Comparison of ENCODE assay signal across 9 cellular contexts in the genomic region with DNA sequence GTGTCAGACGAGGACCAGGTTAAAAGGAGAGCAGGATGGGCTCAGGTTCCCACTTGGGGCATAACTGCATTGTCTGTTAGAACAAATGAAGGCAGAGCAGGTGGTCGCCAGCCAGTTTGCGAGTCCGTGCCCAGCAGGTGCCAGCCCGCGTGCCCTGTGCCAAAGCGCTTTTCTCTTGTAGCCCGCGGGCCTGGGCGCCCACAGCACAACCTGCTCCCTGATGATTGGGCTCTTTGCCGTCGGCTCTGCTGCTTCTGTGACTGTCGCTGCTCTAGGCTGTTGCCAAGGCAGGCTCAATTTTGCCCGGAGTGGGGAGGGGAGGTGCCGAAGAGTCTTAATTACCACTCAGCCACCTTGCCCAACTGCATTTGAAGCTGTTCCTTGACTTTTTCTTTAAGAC. TPM values are rescaled to one million over a fixed set of nuclear protein-coding genes. Genes with fewer than 3 reads are reported as not detected.
DNase-seq lines count a peak whose midpoint lies in the region; ATAC-seq and TF ChIP-seq lines count a peak whose summit lies in the region.
"Had no signal": no experiment of that assay in that cellular context is flagged by ENCODE, and none has a peak within 500 bp of the region (broad histone marks: within the 10 kb centered on the region; RNA-seq: fewer than 3 reads in every experiment).

No MANE protein-coding gene starts in this region.

- H3K36me3 ChIP-seq in duodenal mucosa (ENCODE audit: control insufficient read depth in 1 of 2, insufficient read depth in 2 of 2, low read length in 2 of 2) (peaks cover 14 to 17% of the 10 kb centered on the region in 2 donors), psoas muscle (ENCODE audit: insufficient read depth in 1 of 2, low read depth in 1 of 2) (peaks cover 0 to 41% of the 10 kb centered on the region in 2 donors), GM23338 (ENCODE audit: insufficient read depth) (peaks cover 21% of the 10 kb centered on the region)

- no peaks in the 10 kb centered on the region for H3K9me3 ChIP-seq in duodenal mucosa (ENCODE audit: control insufficient read depth in 1 of 2, low read length in 2 of 2)
- no peaks in the 10 kb centered on the region for H3K9me3 ChIP-seq in psoas muscle

- no peaks in the 10 kb centered on the region for H3K9me2 ChIP-seq in GM23338 (ENCODE audit: insufficient read depth)

- H3K27me3 ChIP-seq in duodenal mucosa (ENCODE audit: control insufficient read depth in 1 of 2, insufficient read depth in 2 of 2, low read length in 2 of 2) (no peaks in the 10 kb centered on the region), psoas muscle (ENCODE audit: insufficient read depth in 3 of 3, low read length in 2 of 3) (no peaks in the 10 kb centered on the region), GM23338 (ENCODE audit: insufficient read depth) (no peaks in the 10 kb centered on the region)

- intact Hi-C loops in psoas muscle (cut with DNase I) = no loop called here

- no peak overlapping the region; the same call in 1 of the 2 replicates for H3K27ac Mint-ChIP-seq in GM23338
- H3K27ac Mint-ChIP-seq in activated CD8-positive, alpha-beta memory T cell treated with anti-CD3 and anti-CD28 coated beads, Interleukin-2, amount 10 ng/mL, durations not matched to agents 7 days and 5 days = no peak overlapping the region

- no peak overlapping the region for H3K9ac ChIP-seq in duodenal mucosa (ENCODE audit: low read depth in 1 of 2, low read length in 2 of 2)

- H3K79me2 ChIP-seq in GM23338 (replicated peaks; ENCODE audit: insufficient read depth) = 0 out of 2 replicates have a peak, but pooled peaks cover 3% of the 10 kb centered on the region

- no peak for TF ChIP-seq CTCF in psoas muscle (IDR thresholded peaks at IDR 0.05)
- no peak for TF ChIP-seq CTCF in GM23338 (conservative IDR thresholded peaks at IDR 0.05; ENCODE audit: low read depth in 2 of 2)

- no peak overlapping the region for H3K4me2 ChIP-seq in GM23338

- H3K4me3 Mint-ChIP-seq in GM23338 = no peak overlapping the region
- no peak overlapping the region for H3K4me3 Mint-ChIP-seq in activated CD8-positive, alpha-beta memory T cell treated with anti-CD3 and anti-CD28 coated beads, Interleukin-2, amount 10 ng/mL, durations not matched to agents 7 days and 5 days

- H3K4me1 ChIP-seq in duodenal mucosa (ENCODE audit: control insufficient read depth in 1 of 2, insufficient read depth in 2 of 2, low read length in 2 of 2) = peaks cover 39 to 46% of the 10 kb centered on the region in 2 donors
- peaks cover 43% of the 10 kb centered on the region for H3K4me1 ChIP-seq in psoas muscle
- no peaks in the 10 kb centered on the region for H3K4me1 ChIP-seq in GM23338 (ENCODE audit: insufficient read depth)

- peaks cover 18% of the 10 kb centered on the region; the same call in 1 of the 2 replicates for H4K20me1 ChIP-seq in GM23338 (replicated peaks; ENCODE audit: insufficient read depth)

- H3K27me3 Mint-ChIP-seq in GM23338 (ENCODE audit: insufficient read depth, low read depth, poor library complexity) = no peaks in the 10 kb centered on the region
- no peaks in the 10 kb centered on the region for H3K27me3 Mint-ChIP-seq in activated CD8-positive, alpha-beta memory T cell treated with anti-CD3 and anti-CD28 coated beads, Interleukin-2, amount 10 ng/mL, durations not matched to agents 7 days and 5 days

- H3K27ac ChIP-seq in duodenal mucosa (ENCODE audit: low read depth, low read length) = peak overlapping the region; percentile 43
- peak overlapping the region; percentile 58 for H3K27ac ChIP-seq in psoas muscle
- no peak overlapping the region for H3K27ac ChIP-seq in GM23338 (ENCODE audit: low read depth)

- peak in 1 of 4 donors; percentile 27 for ATAC-seq in psoas muscle
- ATAC-seq in GM23338 = no peak; the same call in 2 of the 3 replicates
- no peak for ATAC-seq in activated CD8-positive, alpha-beta memory T cell treated with anti-CD3 and anti-CD28 coated beads, Interleukin-2, amount 10 ng/mL, durations not matched to agents 7 days and 5 days

- H3K9me3 Mint-ChIP-seq in GM23338 = peaks cover 25% of the 10 kb centered on the region; the same call in 2 of the 3 replicates
- no peaks in the 10 kb centered on the region for H3K9me3 Mint-ChIP-seq in activated CD8-positive, alpha-beta memory T cell treated with anti-CD3 and anti-CD28 coated beads, Interleukin-2, amount 10 ng/mL, durations not matched to agents 7 days and 5 days (ENCODE audit: low read depth)

- DNase-seq in DMS153 (lab: John Stamatoyannopoulos, UW) = peak; percentile 38
- DNase-seq in NCI-H2107 treated with DMSO at 0.1 percent for 48 hours (lab: John Stamatoyannopoulos, UW; ENCODE audit: unreplicated experiment) = peak; percentile 81
- DNase-seq in psoas muscle = no peak
- no peak for DNase-seq in GM23338 (ENCODE audit: low spot score)
- no peak for DNase-seq in T-helper 1 cell
- DNase-seq in activated CD8-positive, alpha-beta memory T cell treated with anti-CD3 and anti-CD28 coated beads, Interleukin-2, amount 10 ng/mL, durations not matched to agents 7 days and 5 days = no peak
- DNase-seq in activated CD4-positive, alpha-beta T cell treated with anti-CD3 and anti-CD28 coated beads, Interleukin-2, amount 50 U/mL, for 4 hours = no peak
- DNase-seq: amniotic stem cell had no signal

- no peaks in the 10 kb centered on the region for H3K4me1 Mint-ChIP-seq in GM23338
- peaks cover 25% of the 10 kb centered on the region for H3K4me1 Mint-ChIP-seq in activated CD8-positive, alpha-beta memory T cell treated with anti-CD3 and anti-CD28 coated beads, Interleukin-2, amount 10 ng/mL, durations not matched to agents 7 days and 5 days

- 0 out of 2 replicates have a peak, but pooled peaks cover 10% of the 10 kb centered on the region for H3F3A ChIP-seq in GM23338 (replicated peaks; ENCODE audit: low read depth)

- CTCF ChIA-PET in activated CD8-positive, alpha-beta memory T cell treated with anti-CD3 and anti-CD28 coated beads, Interleukin-2, amount 10 ng/mL, durations not matched to agents 7 days and 5 days (lab: Charles Lee) = interaction anchor here (1.7 kb wide), 1 partner anchor 16 kb away, joined by 3 read pairs; no protein-coding TSS in a partner anchor

- no peak overlapping the region for H2AFZ ChIP-seq in GM23338

- H3K36me3 Mint-ChIP-seq in GM23338 (ENCODE audit: low read depth) = peaks cover 88% of the 10 kb centered on the region
- peaks cover 39% of the 10 kb centered on the region for H3K36me3 Mint-ChIP-seq in activated CD8-positive, alpha-beta memory T cell treated with anti-CD3 and anti-CD28 coated beads, Interleukin-2, amount 10 ng/mL, durations not matched to agents 7 days and 5 days

- WGBS in psoas muscle, 3 donors = 68 to 79% (median 79%) methylated on average over 14 to 15 of the region's 15 CpGs

- no peak overlapping the region for H3K4me3 ChIP-seq in duodenal mucosa (ENCODE audit: low read depth in 1 of 2, low read length in 2 of 2)
- no peak overlapping the region for H3K4me3 ChIP-seq in psoas muscle
- H3K4me3 ChIP-seq in GM23338 = no peak overlapping the region

TF ChIP-seq in GM23338, 12 proteins besides CTCF, POLR2A, EP300 and RAD21 (continues in another document):
- TF ChIP-seq ZNF331 (CRISPR knock-in tag; IDR thresholded peaks at IDR 0.05; ENCODE audit: low read depth) (no peak), STAT1 (IDR thresholded peaks at IDR 0.05; ENCODE audit: unreplicated experiment) (no peak), JUNB (IDR thresholded peaks at IDR 0.05; ENCODE audit: unreplicated experiment) (no peak), EZH2 (IDR thresholded peaks at IDR 0.05; ENCODE audit: low read depth, unreplicated experiment) (no peak), ZNF114 (CRISPR knock-in tag; IDR thresholded peaks at IDR 0.05) (no peak)
- TF ChIP-seq, protein P1, sequence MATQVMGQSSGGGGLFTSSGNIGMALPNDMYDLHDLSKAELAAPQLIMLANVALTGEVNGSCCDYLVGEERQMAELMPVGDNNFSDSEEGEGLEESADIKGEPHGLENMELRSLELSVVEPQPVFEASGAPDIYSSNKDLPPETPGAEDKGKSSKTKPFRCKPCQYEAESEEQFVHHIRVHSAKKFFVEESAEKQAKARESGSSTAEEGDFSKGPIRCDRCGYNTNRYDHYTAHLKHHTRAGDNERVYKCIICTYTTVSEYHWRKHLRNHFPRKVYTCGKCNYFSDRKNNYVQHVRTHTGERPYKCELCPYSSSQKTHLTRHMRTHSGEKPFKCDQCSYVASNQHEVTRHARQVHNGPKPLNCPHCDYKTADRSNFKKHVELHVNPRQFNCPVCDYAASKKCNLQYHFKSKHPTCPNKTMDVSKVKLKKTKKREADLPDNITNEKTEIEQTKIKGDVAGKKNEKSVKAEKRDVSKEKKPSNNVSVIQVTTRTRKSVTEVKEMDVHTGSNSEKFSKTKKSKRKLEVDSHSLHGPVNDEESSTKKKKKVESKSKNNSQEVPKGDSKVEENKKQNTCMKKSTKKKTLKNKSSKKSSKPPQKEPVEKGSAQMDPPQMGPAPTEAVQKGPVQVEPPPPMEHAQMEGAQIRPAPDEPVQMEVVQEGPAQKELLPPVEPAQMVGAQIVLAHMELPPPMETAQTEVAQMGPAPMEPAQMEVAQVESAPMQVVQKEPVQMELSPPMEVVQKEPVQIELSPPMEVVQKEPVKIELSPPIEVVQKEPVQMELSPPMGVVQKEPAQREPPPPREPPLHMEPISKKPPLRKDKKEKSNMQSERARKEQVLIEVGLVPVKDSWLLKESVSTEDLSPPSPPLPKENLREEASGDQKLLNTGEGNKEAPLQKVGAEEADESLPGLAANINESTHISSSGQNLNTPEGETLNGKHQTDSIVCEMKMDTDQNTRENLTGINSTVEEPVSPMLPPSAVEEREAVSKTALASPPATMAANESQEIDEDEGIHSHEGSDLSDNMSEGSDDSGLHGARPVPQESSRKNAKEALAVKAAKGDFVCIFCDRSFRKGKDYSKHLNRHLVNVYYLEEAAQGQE (IDR thresholded peaks at IDR 0.05; ENCODE audit: unreplicated experiment) = no peak

RNA-seq across cellular contexts. Expression of gene KNOP1, which starts 21.1 kb away (rescaled TPM):
- 1 to 10 TPM; 5.9 to 9.7 (median 8.4) TPM for total RNA-seq in psoas muscle
- polyA plus RNA-seq in psoas muscle (10 to 100 TPM in 2 of 3 donors, 1 to 10 TPM in 1; 9.5 to 14.7 (median 11.6) TPM), GM23338 (2016; fragmentation: Nextera tagmentation; extraction: Ambion mirVana) (190 and 207 TPM in 2 replicates)
- total RNA-seq in GM23338 (2014; rRNA removed; shearing (Covaris generic)) = 56.1 and 57.7 TPM in 2 replicates
- 10 to 100 TPM; 20.9 to 24.4 TPM for total RNA-seq in activated CD8-positive, alpha-beta memory T cell treated with anti-CD3 and anti-CD28 coated beads, Interleukin-2, amount 10 ng/mL, durations not matched to agents 7 days and 5 days

RNA-seq across cellular contexts. Expression of gene IQCK, which starts 21.1 kb away (rescaled TPM):
- total RNA-seq in psoas muscle = 1 to 10 TPM; 4.3 to 9.9 (median 7.3) TPM
- polyA plus RNA-seq in psoas muscle = 1 to 10 TPM; 4.9 to 8.8 (median 6.3) TPM
- 7.9 and 10.0 TPM in 2 replicates for total RNA-seq in GM23338 (2014; rRNA removed; shearing (Covaris generic))
- 5.8 and 7.6 TPM in 2 replicates for polyA plus RNA-seq in GM23338 (2016; fragmentation: Nextera tagmentation; extraction: Ambion mirVana)
- under 1 TPM; 0.66 to 0.82 TPM for total RNA-seq in activated CD8-positive, alpha-beta memory T cell treated with anti-CD3 and anti-CD28 coated beads, Interleukin-2, amount 10 ng/mL, durations not matched to agents 7 days and 5 days

Comparison
In these comparisons a context has a peak if more than half of its experiments do, and no peak if none do; other contexts are left out.
1. DNase-seq: peak in DMS153 (single experiment) and NCI-H2107 treated with DMSO at 0.1 percent for 48 hours (single experiment); none in psoas muscle (0 of 2), GM23338 (single experiment), T-helper 1 cell (0 of 5), activated CD8-positive, alpha-beta memory T cell treated with anti-CD3 and anti-CD28 coated beads, Interleukin-2, amount 10 ng/mL, durations not matched to agents 7 days and 5 days (single experiment) and activated CD4-positive, alpha-beta T cell treated with anti-CD3 and anti-CD28 coated beads, Interleukin-2, amount 50 U/mL, for 4 hours (0 of 2).